8 cellular contexts compared by ENCODE assay signal in the genomic region with DNA sequence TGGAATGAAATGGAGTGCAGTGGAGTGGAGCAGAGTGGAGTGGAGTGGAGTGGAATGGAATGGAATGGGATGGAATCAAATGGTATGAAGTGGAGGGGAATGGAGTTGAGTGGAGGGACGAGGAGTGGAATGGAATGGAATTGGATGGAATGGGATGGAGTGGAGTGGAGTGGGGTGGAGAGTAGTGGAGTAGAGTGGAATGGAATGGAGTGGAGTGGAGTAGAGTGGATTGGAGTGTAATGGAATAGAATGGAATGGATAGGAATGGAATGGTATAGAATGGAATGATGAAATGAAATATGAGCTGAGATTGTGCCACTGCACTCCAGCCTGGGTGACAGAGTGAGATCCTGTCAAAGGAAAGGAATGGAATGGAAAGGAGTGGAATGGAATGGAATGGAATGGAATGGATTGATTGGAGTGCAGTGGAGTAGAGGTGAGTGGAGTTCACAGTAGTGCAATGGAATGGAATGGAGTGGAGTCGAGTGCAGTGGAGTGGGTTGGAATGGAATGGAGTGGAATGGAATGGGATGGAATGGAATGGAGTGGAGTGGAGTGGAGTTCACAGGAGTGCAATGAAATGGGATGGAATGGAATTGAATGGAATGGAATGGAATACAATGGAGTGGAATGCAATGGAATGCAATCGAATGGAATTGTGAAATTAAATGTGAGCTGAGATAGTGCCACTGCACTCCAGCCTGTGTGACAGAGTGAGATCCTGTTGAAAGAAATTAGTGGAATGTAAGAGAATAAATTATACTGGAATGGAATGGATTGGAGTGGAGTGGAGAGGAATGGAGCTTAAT.
DNase-seq lines count a peak whose midpoint lies in the region; ATAC-seq and TF ChIP-seq lines count a peak whose summit lies in the region.
"Not testable (repeated sequence)": the region's sequence is repeated elsewhere in the genome, so short reads cannot be mapped to it uniquely, and the experiment has no call there.

No MANE protein-coding gene starts in this region.

- 53 to 63% methylated on average over 3 of the region's 3 CpGs for WGBS in endodermal cell (ENCODE audit: insufficient coverage in 1 of 2, insufficient read length in 1 of 2), 2 experiments

- H3K9me3 ChIP-seq in endodermal cell (ENCODE audit: control insufficient read depth, low read length) (peaks cover 25% of the 10 kb centered on the region), iPS-20b (ENCODE audit: insufficient read depth, low read depth, low read length) (peaks cover 24% of the 10 kb centered on the region), upper lobe of right lung (peaks cover 17% of the 10 kb centered on the region)

- not testable (repeated sequence) for H3K27ac Mint-ChIP-seq in HFFc6; activated CD4-positive, alpha-beta T cell treated with anti-CD3 and anti-CD28 coated beads, Interleukin-2, amount 10 ng/mL, durations not matched to agents 24 days and 14 days; endodermal cell

- not testable (repeated sequence) for H3K27me3 Mint-ChIP-seq in HFFc6 (ENCODE audit: insufficient read depth); activated CD4-positive, alpha-beta T cell treated with anti-CD3 and anti-CD28 coated beads, Interleukin-2, amount 10 ng/mL, durations not matched to agents 24 days and 14 days; endodermal cell (ENCODE audit: insufficient read depth)

- H3K9me3 Mint-ChIP-seq in HFFc6 (peaks cover 32% of the 10 kb centered on the region), endodermal cell (peaks cover 31% of the 10 kb centered on the region)
- H3K9me3 Mint-ChIP-seq in activated CD4-positive, alpha-beta T cell treated with anti-CD3 and anti-CD28 coated beads, Interleukin-2, amount 10 ng/mL, durations not matched to agents 24 days and 14 days, result peaks cover 25% of the 10 kb centered on the region

- H3K36me3 ChIP-seq in endodermal cell (ENCODE audit: control insufficient read depth, insufficient read depth, low read length); iPS-20b (ENCODE audit: insufficient read depth, low read depth, low read length); upper lobe of right lung: not testable (repeated sequence)

- peak; percentile 1 for DNase-seq in HFFc6
- peak; percentile 57 for DNase-seq in activated CD4-positive, alpha-beta T cell treated with anti-CD3 and anti-CD28 coated beads, Interleukin-2, amount 10 ng/mL, durations not matched to agents 24 days and 14 days
- not testable (repeated sequence) for DNase-seq in endodermal cell, upper lobe of right lung
- DNase-seq in posterior vena cava (ENCODE audit: low spot score), result peak; percentile 66

- peak; percentile 52 for ATAC-seq in GM18870 (IDR thresholded peaks at IDR 0.05; ENCODE audit: unreplicated experiment)
- ATAC-seq in HG03439 (IDR thresholded peaks at IDR 0.05; ENCODE audit: unreplicated experiment), result peak; percentile 47
- peak; percentile 70 for ATAC-seq in upper lobe of right lung

- not testable (repeated sequence) for H3K4me1 Mint-ChIP-seq in HFFc6 (ENCODE audit: low read depth); activated CD4-positive, alpha-beta T cell treated with anti-CD3 and anti-CD28 coated beads, Interleukin-2, amount 10 ng/mL, durations not matched to agents 24 days and 14 days; endodermal cell

- H3K4me3 ChIP-seq in endodermal cell (ENCODE audit: low read length) (peak overlapping the region; percentile 33), iPS-20b (ENCODE audit: low read length) (peak overlapping the region; percentile 13; the same call in 1 of the 2 replicates)
- H3K4me3 ChIP-seq in upper lobe of right lung, result not testable (repeated sequence)

- not testable (repeated sequence) for H3K27me3 ChIP-seq in endodermal cell (ENCODE audit: control insufficient read depth, insufficient read depth, low read length, poor library complexity, severe bottlenecking); iPS-20b (ENCODE audit: insufficient read depth, low read length); upper lobe of right lung

- not testable (repeated sequence) for H3K4me3 Mint-ChIP-seq in HFFc6; activated CD4-positive, alpha-beta T cell treated with anti-CD3 and anti-CD28 coated beads, Interleukin-2, amount 10 ng/mL, durations not matched to agents 24 days and 14 days; endodermal cell

- not testable (repeated sequence) for H3K27ac ChIP-seq in endodermal cell (ENCODE audit: low read depth, low read length); iPS-20b (ENCODE audit: low read length); upper lobe of right lung

- not testable (repeated sequence) for TF ChIP-seq CTCF in HFFc6 (IDR thresholded peaks at IDR 0.05); endodermal cell (conservative IDR thresholded peaks at IDR 0.05); upper lobe of right lung (IDR thresholded peaks at IDR 0.05)

- H3K36me3 Mint-ChIP-seq in HFFc6 (ENCODE audit: low read depth), result peaks cover 25% of the 10 kb centered on the region
- not testable (repeated sequence) for H3K36me3 Mint-ChIP-seq in activated CD4-positive, alpha-beta T cell treated with anti-CD3 and anti-CD28 coated beads, Interleukin-2, amount 10 ng/mL, durations not matched to agents 24 days and 14 days (ENCODE audit: low read depth); endodermal cell (ENCODE audit: low read depth)

- H3K9ac ChIP-seq in endodermal cell (ENCODE audit: extremely low read depth, low read length, poor library complexity, severe bottlenecking); iPS-20b (ENCODE audit: low read depth, low read length): not testable (repeated sequence)

- intact Hi-C loops in activated CD4-positive, alpha-beta T cell treated with anti-CD3 and anti-CD28 coated beads, Interleukin-2, amount 10 ng/mL, durations not matched to agents 24 days and 14 days (cut with micrococcal nuclease); posterior vena cava (cut with DNase I); upper lobe of right lung (cut with DNase I): not testable (repeated sequence)

- not testable (repeated sequence) for H3K4me1 ChIP-seq in endodermal cell (ENCODE audit: control insufficient read depth, insufficient read depth, low read length); iPS-20b (ENCODE audit: insufficient read depth, low read length); upper lobe of right lung
